Comparison of ENCODE assay signal across 20 cellular contexts in genomic region chrX:153881281-153881680, GRCh38. TPM values are rescaled to one million over a fixed set of nuclear protein-coding genes. Genes with fewer than 3 reads are reported as not detected.
DNase-seq lines count a peak whose midpoint lies in the region; ATAC-seq and TF ChIP-seq lines count a peak whose summit lies in the region.
"Had no signal": no experiment of that assay in that cellular context is flagged by ENCODE, and none has a peak within 500 bp of the region (broad histone marks: within the 10 kb centered on the region; RNA-seq: fewer than 3 reads in every experiment).

No MANE protein-coding gene starts in this region.

- H3K27ac ChIP-seq in right atrium auricular region (no peak overlapping the region), WERI-Rb-1 (0 out of 2 replicates have a peak overlapping the region, but pooled peaks have one; percentile 21), neural cell (ENCODE audit: low read length) (peak overlapping the region; percentile 95)
- H3K27ac ChIP-seq: SJSA1 had no signal

- TF ChIP-seq EP300 in neural cell (conservative IDR thresholded peaks at IDR 0.05; ENCODE audit: poor library complexity, severe bottlenecking): no peak

- H4K20me1 ChIP-seq in neural cell (ENCODE audit: insufficient read depth): no peaks in the 10 kb centered on the region

- H3K27me3 Mint-ChIP-seq in natural killer cell treated with Interleukin-12 subunit alpha and Interleukin-12 subunit beta and Interleukin-15 and Interleukin-18, amount 100 ng/mL, for 72 hours: peaks cover 18 to 29% of the 10 kb centered on the region in 2 donors

- no peak overlapping the region for H2AFZ ChIP-seq in neural cell (ENCODE audit: low read depth, low read length)

- H3F3A ChIP-seq in neural cell (ENCODE audit: insufficient read depth, low read length, poor library complexity, severe bottlenecking): no peaks in the 10 kb centered on the region

- peaks cover 0 to 20% of the 10 kb centered on the region in 2 donors for H3K4me1 Mint-ChIP-seq in natural killer cell treated with Interleukin-12 subunit alpha and Interleukin-12 subunit beta and Interleukin-15 and Interleukin-18, amount 100 ng/mL, for 72 hours (ENCODE audit: low read depth in 2 of 2)

- no peaks in the 10 kb centered on the region for H3K9me3 ChIP-seq in right atrium auricular region
- no peaks in the 10 kb centered on the region for H3K9me3 ChIP-seq in WERI-Rb-1 (ENCODE audit: severe bottlenecking)
- no peaks in the 10 kb centered on the region for H3K9me3 ChIP-seq in neural cell (ENCODE audit: low read length)
- H3K9me3 ChIP-seq: Caco-2, MG63, SJSA1 had no signal

- H3K4me2 ChIP-seq in neural cell (ENCODE audit: low read length): no peak overlapping the region

- peaks cover 0 to 7% of the 10 kb centered on the region in 2 donors for H3K4me1 ChIP-seq in right atrium auricular region
- H3K4me1 ChIP-seq: SJSA1 had no signal

- H3K36me3 Mint-ChIP-seq in natural killer cell treated with Interleukin-12 subunit alpha and Interleukin-12 subunit beta and Interleukin-15 and Interleukin-18, amount 100 ng/mL, for 72 hours: no peaks in the 10 kb centered on the region
- H3K36me3 Mint-ChIP-seq: CD8-positive, alpha-beta T cell had no signal

- H3K9me3 Mint-ChIP-seq in natural killer cell treated with Interleukin-12 subunit alpha and Interleukin-12 subunit beta and Interleukin-15 and Interleukin-18, amount 100 ng/mL, for 72 hours: no peaks in the 10 kb centered on the region
- H3K9me3 Mint-ChIP-seq: CD8-positive, alpha-beta T cell had no signal

- intact Hi-C loops in left cardiac atrium (cut with DNase I): no loop called here

- DNase-seq in left cardiac atrium (peak; percentile 5), right atrium auricular region (ENCODE audit: low spot score) (no peak), WERI-Rb-1 (no peak), cerebellum (ENCODE audit: low spot score) (no peak)
- DNase-seq in activated CD8-positive, alpha-beta memory T cell treated with anti-CD3 and anti-CD28 coated beads, Interleukin-2, amount 50 U/mL, for 48 hours: no peak
- no peak for DNase-seq in natural killer cell treated with Interleukin-12 subunit alpha and Interleukin-12 subunit beta and Interleukin-15 and Interleukin-18, amount 100 ng/mL, for 72 hours (ENCODE audit: low spot score)
- DNase-seq: C1 segment of cervical spinal cord; CD8-positive, alpha-beta T cell; DMS79 treated with DMSO at 0.1 percent for 48 hours; IMR-90; KG1; MG63; NCI-H2029; NCI-H446 treated with DMSO at 0.1 percent for 48 hours; NCI-H526 had no signal

- ATAC-seq in left cardiac atrium: no peak
- ATAC-seq in natural killer cell treated with Interleukin-12 subunit alpha and Interleukin-12 subunit beta and Interleukin-15 and Interleukin-18, amount 100 ng/mL, for 72 hours: no peak
- ATAC-seq: CD8-positive, alpha-beta T cell; HCT116 had no signal

- no peak overlapping the region for H3K27ac Mint-ChIP-seq in natural killer cell treated with Interleukin-12 subunit alpha and Interleukin-12 subunit beta and Interleukin-15 and Interleukin-18, amount 100 ng/mL, for 72 hours
- H3K27ac Mint-ChIP-seq: CD8-positive, alpha-beta T cell had no signal

- H3K36me3 ChIP-seq in right atrium auricular region (no peaks in the 10 kb centered on the region), WERI-Rb-1 (no peaks in the 10 kb centered on the region; the same call in 1 of the 2 replicates), neural cell (ENCODE audit: insufficient read depth, low read length) (no peaks in the 10 kb centered on the region)
- H3K36me3 ChIP-seq: MG63, SJSA1 had no signal

- H3K9ac ChIP-seq in neural cell (ENCODE audit: low read length): peak overlapping the region; percentile 90

- H3K27me3 ChIP-seq in right atrium auricular region: peaks cover 11 to 26% of the 10 kb centered on the region in 2 donors
- H3K27me3 ChIP-seq in WERI-Rb-1 (ENCODE audit: insufficient read depth, low read depth, severe bottlenecking): peaks cover 13% of the 10 kb centered on the region
- H3K27me3 ChIP-seq in neural cell (ENCODE audit: insufficient read depth, low read depth, low read length): no peaks in the 10 kb centered on the region

- no peak for TF ChIP-seq CTCF in right atrium auricular region (IDR thresholded peaks at IDR 0.05)
- TF ChIP-seq CTCF in WERI-Rb-1 (IDR thresholded peaks at IDR 0.05; ENCODE audit: low read depth, low read length): no peak
- TF ChIP-seq CTCF in neural cell (IDR thresholded peaks at IDR 0.05; ENCODE audit: poor library complexity, severe bottlenecking): no peak

- H3K9me2 ChIP-seq in neural cell (ENCODE audit: insufficient read depth, low read length): no peaks in the 10 kb centered on the region

- H3K79me2 ChIP-seq in neural cell (replicated peaks; ENCODE audit: insufficient read depth, low read length): peaks cover 56% of the 10 kb centered on the region

- H3K4me3 ChIP-seq in right atrium auricular region (no peak overlapping the region), WERI-Rb-1 (ENCODE audit: low read depth, low read length) (no peak overlapping the region), neural cell (ENCODE audit: low read length) (peak overlapping the region; percentile 86)
- H3K4me3 ChIP-seq: MG63, SJSA1 had no signal

- no peak for TF ChIP-seq RAD21 in neural cell (conservative IDR thresholded peaks at IDR 0.05)

- H3K4me3 Mint-ChIP-seq in natural killer cell treated with Interleukin-12 subunit alpha and Interleukin-12 subunit beta and Interleukin-15 and Interleukin-18, amount 100 ng/mL, for 72 hours: no peak overlapping the region
- H3K4me3 Mint-ChIP-seq: CD8-positive, alpha-beta T cell had no signal

TF ChIP-seq in neural cell, 6 proteins besides CTCF, POLR2A, EP300 and RAD21:
- TF ChIP-seq POLR2AphosphoS5 (IDR thresholded peaks at IDR 0.05): no peak
- no peak for TF ChIP-seq EZH2 (IDR thresholded peaks at IDR 0.05; ENCODE audit: borderline replicate concordance, insufficient read depth, low read length, poor library complexity, severe bottlenecking)
- no peak for TF ChIP-seq MXI1 (conservative IDR thresholded peaks at IDR 0.05; ENCODE audit: poor library complexity, severe bottlenecking)
- TF ChIP-seq, protein P1, sequence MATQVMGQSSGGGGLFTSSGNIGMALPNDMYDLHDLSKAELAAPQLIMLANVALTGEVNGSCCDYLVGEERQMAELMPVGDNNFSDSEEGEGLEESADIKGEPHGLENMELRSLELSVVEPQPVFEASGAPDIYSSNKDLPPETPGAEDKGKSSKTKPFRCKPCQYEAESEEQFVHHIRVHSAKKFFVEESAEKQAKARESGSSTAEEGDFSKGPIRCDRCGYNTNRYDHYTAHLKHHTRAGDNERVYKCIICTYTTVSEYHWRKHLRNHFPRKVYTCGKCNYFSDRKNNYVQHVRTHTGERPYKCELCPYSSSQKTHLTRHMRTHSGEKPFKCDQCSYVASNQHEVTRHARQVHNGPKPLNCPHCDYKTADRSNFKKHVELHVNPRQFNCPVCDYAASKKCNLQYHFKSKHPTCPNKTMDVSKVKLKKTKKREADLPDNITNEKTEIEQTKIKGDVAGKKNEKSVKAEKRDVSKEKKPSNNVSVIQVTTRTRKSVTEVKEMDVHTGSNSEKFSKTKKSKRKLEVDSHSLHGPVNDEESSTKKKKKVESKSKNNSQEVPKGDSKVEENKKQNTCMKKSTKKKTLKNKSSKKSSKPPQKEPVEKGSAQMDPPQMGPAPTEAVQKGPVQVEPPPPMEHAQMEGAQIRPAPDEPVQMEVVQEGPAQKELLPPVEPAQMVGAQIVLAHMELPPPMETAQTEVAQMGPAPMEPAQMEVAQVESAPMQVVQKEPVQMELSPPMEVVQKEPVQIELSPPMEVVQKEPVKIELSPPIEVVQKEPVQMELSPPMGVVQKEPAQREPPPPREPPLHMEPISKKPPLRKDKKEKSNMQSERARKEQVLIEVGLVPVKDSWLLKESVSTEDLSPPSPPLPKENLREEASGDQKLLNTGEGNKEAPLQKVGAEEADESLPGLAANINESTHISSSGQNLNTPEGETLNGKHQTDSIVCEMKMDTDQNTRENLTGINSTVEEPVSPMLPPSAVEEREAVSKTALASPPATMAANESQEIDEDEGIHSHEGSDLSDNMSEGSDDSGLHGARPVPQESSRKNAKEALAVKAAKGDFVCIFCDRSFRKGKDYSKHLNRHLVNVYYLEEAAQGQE (IDR thresholded peaks at IDR 0.05; ENCODE audit: borderline replicate concordance): no peak
- no peak for TF ChIP-seq SMC3 (conservative IDR thresholded peaks at IDR 0.05; ENCODE audit: poor library complexity)
- TF ChIP-seq TAF1 (IDR thresholded peaks at IDR 0.05; ENCODE audit: low read depth): no peak
TF ChIP-seq in neural cell: peak in this region for 0.

RNA-seq across cellular contexts. Expression of gene L1CAM, which starts 4.7 kb away (rescaled TPM):
- total RNA-seq in left cardiac atrium: 1 to 10 TPM; 4.3 to 9.2 TPM
- total RNA-seq in right atrium auricular region: 1 to 10 TPM; 6.3 to 7.0 TPM
- 88.0 and 119 TPM in 2 replicates for polyA plus RNA-seq in neural cell
- polyA minus RNA-seq in neural cell: 186 and 191 TPM in 2 replicates
- 107 TPM for total RNA-seq in cerebellum
- 1 to 10 TPM in 1 of 2 donors, under 1 TPM in 1; 0.74 to 1.2 TPM for total RNA-seq in natural killer cell treated with Interleukin-12 subunit alpha and Interleukin-12 subunit beta and Interleukin-15 and Interleukin-18, amount 100 ng/mL, for 72 hours

RNA-seq across cellular contexts. Expression of gene AVPR2, which starts 23.2 kb away (rescaled TPM):
- 1 to 10 TPM; 3.7 to 3.8 TPM for total RNA-seq in left cardiac atrium
- total RNA-seq in right atrium auricular region: 1 to 10 TPM; 2.3 to 4.7 TPM
- not detected in 2 replicates for polyA plus RNA-seq in neural cell
- polyA minus RNA-seq in neural cell: not detected in 2 replicates
- total RNA-seq in cerebellum: not detected
- not detected for total RNA-seq in natural killer cell treated with Interleukin-12 subunit alpha and Interleukin-12 subunit beta and Interleukin-15 and Interleukin-18, amount 100 ng/mL, for 72 hours
- total RNA-seq: Caco-2; CD8-positive, alpha-beta T cell; H1; IMR-90; SJSA1 had no signal
- polyA plus RNA-seq: IMR-90 had no signal

RNA-seq across cellular contexts. Expression of gene ARHGAP4, which starts 44.8 kb away (rescaled TPM):
- total RNA-seq in left cardiac atrium (10 to 100 TPM; 19.3 to 20.4 TPM), right atrium auricular region (1 to 10 TPM; 7.6 to 8.9 TPM), cerebellum (9.3 TPM)
- 11.2 and 12.1 TPM in 2 replicates for polyA plus RNA-seq in neural cell
- 2.9 and 5.3 TPM in 2 replicates for polyA minus RNA-seq in neural cell
- total RNA-seq in natural killer cell treated with Interleukin-12 subunit alpha and Interleukin-12 subunit beta and Interleukin-15 and Interleukin-18, amount 100 ng/mL, for 72 hours: 100 to 1,000 TPM; 155 to 276 TPM

RNA-seq across cellular contexts. Expression of gene PDZD4, which starts 50.9 kb away (rescaled TPM):
- 1 to 10 TPM; 4.0 to 4.3 TPM for total RNA-seq in left cardiac atrium
- 1 to 10 TPM; 2.1 to 7.1 TPM for total RNA-seq in right atrium auricular region
- 343 and 389 TPM in 2 replicates for polyA plus RNA-seq in neural cell
- polyA minus RNA-seq in neural cell: 338 and 398 TPM in 2 replicates
- 89.6 TPM for total RNA-seq in cerebellum
- total RNA-seq in natural killer cell treated with Interleukin-12 subunit alpha and Interleukin-12 subunit beta and Interleukin-15 and Interleukin-18, amount 100 ng/mL, for 72 hours: 1 to 10 TPM; 2.2 to 2.7 TPM

RNA-seq across cellular contexts. Expression of gene NAA10, which starts 53.6 kb away (rescaled TPM):
- total RNA-seq in left cardiac atrium: 10 to 100 TPM; 67.4 to 81.4 TPM
- 10 to 100 TPM; 66.5 to 70.2 TPM for total RNA-seq in right atrium auricular region
- 117 and 159 TPM in 2 replicates for polyA plus RNA-seq in neural cell
- polyA minus RNA-seq in neural cell: 35.5 and 40.4 TPM in 2 replicates
- total RNA-seq in cerebellum: 21.6 TPM
- total RNA-seq in natural killer cell treated with Interleukin-12 subunit alpha and Interleukin-12 subunit beta and Interleukin-15 and Interleukin-18, amount 100 ng/mL, for 72 hours: 100 to 1,000 TPM; 115 to 175 TPM

Comparison
In these comparisons a context has a peak if more than half of its experiments do, and no peak if none do; other contexts are left out.
1. H3K27ac ChIP-seq: peak in WERI-Rb-1 (single experiment) and neural cell (single experiment); none in right atrium auricular region (0 of 2).
2. RNA of gene L1CAM, which starts 4.7 kb away (total RNA-seq): 107 TPM in cerebellum (single experiment); 4.3 to 9.2 TPM in left cardiac atrium, 6.3 to 7.0 TPM in right atrium auricular region and 0.74 to 1.2 TPM in natural killer cell treated with Interleukin-12 subunit alpha and Interleukin-12 subunit beta and Interleukin-15 and Interleukin-18, amount 100 ng/mL, for 72 hours; every median in the first group is over 10 times any median in the second.
3. RNA of gene ARHGAP4, which starts 44.8 kb away (total RNA-seq): 155 to 276 TPM in natural killer cell treated with Interleukin-12 subunit alpha and Interleukin-12 subunit beta and Interleukin-15 and Interleukin-18, amount 100 ng/mL, for 72 hours; 19.3 to 20.4 TPM in left cardiac atrium, 9.3 TPM in cerebellum (single experiment) and 7.6 to 8.9 TPM in right atrium auricular region; every median in the first group is over 4 times any median in the second.